In the genomic region with DNA sequence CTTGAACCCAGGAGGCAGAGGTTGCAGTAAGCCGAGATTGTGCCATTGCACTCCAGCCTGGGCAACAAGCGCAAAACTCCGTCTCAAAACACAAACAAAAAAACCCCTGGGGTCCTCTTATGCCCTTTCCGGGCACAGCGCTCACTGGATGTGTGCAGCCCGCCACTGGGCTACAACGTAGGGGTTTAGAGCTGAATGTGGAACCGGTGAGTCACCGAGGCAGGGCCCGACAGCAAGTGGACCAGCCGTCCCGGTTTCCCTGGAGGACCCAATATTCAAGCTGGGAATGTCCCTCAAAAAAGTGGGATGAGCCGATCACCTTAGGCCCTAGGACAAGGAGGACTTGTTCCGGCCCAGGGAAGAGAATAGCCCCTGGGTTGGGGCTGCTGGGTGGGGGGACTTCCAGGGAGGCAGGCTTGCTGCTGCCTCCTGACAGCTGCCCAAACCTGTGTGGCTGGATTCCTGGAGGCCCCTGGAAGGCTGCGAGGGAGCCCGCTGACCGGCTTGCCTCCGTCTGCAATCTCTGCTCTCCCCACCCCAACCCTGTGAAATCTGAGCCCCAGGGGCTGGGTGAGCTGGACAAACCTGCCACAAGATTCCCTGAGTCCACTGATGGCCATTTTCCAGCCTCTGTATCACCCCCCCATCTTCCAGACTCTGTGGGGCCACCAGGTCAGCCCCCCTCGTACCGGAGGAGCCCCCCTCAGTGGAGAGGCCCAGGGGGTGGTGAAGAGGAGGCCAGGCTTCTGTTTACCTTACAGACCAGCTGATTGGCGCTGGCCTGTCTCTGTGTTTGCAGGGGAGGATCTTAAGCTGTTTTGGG, we compare ENCODE assay signal across 15 cellular contexts. TPM values are rescaled to one million over a fixed set of nuclear protein-coding genes. Genes with fewer than 3 reads are reported as not detected.
DNase-seq lines count a peak whose midpoint lies in the region; TF ChIP-seq lines count a peak whose summit lies in the region.
"Had no signal": no experiment of that assay in that cellular context is flagged by ENCODE, and none has a peak within 500 bp of the region (broad histone marks: within the 10 kb centered on the region; RNA-seq: fewer than 3 reads in every experiment).

No MANE protein-coding gene starts in this region.

- TF ChIP-seq EP300 in Ishikawa (IDR thresholded peaks at IDR 0.05; ENCODE audit: borderline replicate concordance) = peak; percentile 89

- CTCF ChIA-PET in activated CD4-positive, alpha-beta T cell treated with anti-CD3 and anti-CD28 coated beads, Interleukin-2, amount 10 ng/mL, durations not matched to agents 7 days and 5 days (lab: Charles Lee) = interaction anchor here (0.8 to 1.9 kb wide), 4 partner anchors 10 to 18 kb away, joined by 3 to 8 read pairs (median 4); a partner anchor contains a TSS

- peak overlapping the region; percentile 11 for H3K27ac ChIP-seq in epithelial cell of prostate
- H3K27ac ChIP-seq: ascending aorta, heart right ventricle had no signal

- DNase-seq in DMS53 (lab: John Stamatoyannopoulos, UW) (peak; percentile 69), epithelial cell of prostate (ENCODE audit: low read depth, low spot score) (no peak), mucosa of gallbladder (ENCODE audit: low spot score) (peak; percentile 62), DMS153 treated with DMSO at 0.1 percent for 48 hours (lab: John Stamatoyannopoulos, UW; ENCODE audit: unreplicated experiment) (no peak), MV-4-11 (lab: John Stamatoyannopoulos, UW) (no peak)
- DNase-seq in activated naive CD4-positive, alpha-beta T cell treated with Interleukin-2 at 50 U/mL for 16 hours = no peak
- DNase-seq in activated CD4-positive, alpha-beta T cell treated with anti-CD3 and anti-CD28 coated beads, Interleukin-2, amount 10 ng/mL, durations not matched to agents 7 days and 5 days = no peak
- DNase-seq: activated T-cell treated with anti-CD3 and anti-CD28 coated beads, Interleukin-2, amount 50 U/mL, for 72 hours; heart right ventricle; naive thymus-derived CD8-positive, alpha-beta T cell; NCI-H446; SHP77 treated with DMSO at 0.1 percent for 48 hours; stimulated activated CD4-positive, alpha-beta T cell treated with anti-CD3 and anti-CD28 coated beads, Interleukin-12 subunit alpha, Interleukin-12 subunit beta, amount 100 ng/mL, for 4 hours had no signal

- no peaks in the 10 kb centered on the region for H3K36me3 Mint-ChIP-seq in activated CD4-positive, alpha-beta T cell treated with anti-CD3 and anti-CD28 coated beads, Interleukin-2, amount 10 ng/mL, durations not matched to agents 7 days and 5 days (ENCODE audit: low read depth)
- H3K36me3 Mint-ChIP-seq: naive thymus-derived CD8-positive, alpha-beta T cell had no signal

- no peak overlapping the region for H3K27ac Mint-ChIP-seq in activated CD4-positive, alpha-beta T cell treated with anti-CD3 and anti-CD28 coated beads, Interleukin-2, amount 10 ng/mL, durations not matched to agents 7 days and 5 days
- H3K27ac Mint-ChIP-seq: activated T-cell treated with anti-CD3 and anti-CD28 coated beads, Interleukin-2, amount 50 U/mL, for 72 hours; naive thymus-derived CD8-positive, alpha-beta T cell had no signal

- TF ChIP-seq RAD21 in Ishikawa (IDR thresholded peaks at IDR 0.05; ENCODE audit: low read depth) = no peak

- no peaks in the 10 kb centered on the region for H3K9me3 Mint-ChIP-seq in activated CD4-positive, alpha-beta T cell treated with anti-CD3 and anti-CD28 coated beads, Interleukin-2, amount 10 ng/mL, durations not matched to agents 7 days and 5 days
- H3K9me3 Mint-ChIP-seq: activated T-cell treated with anti-CD3 and anti-CD28 coated beads, Interleukin-2, amount 50 U/mL, for 72 hours; naive thymus-derived CD8-positive, alpha-beta T cell had no signal

- peaks cover 37% of the 10 kb centered on the region for H3K27me3 Mint-ChIP-seq in activated CD4-positive, alpha-beta T cell treated with anti-CD3 and anti-CD28 coated beads, Interleukin-2, amount 10 ng/mL, durations not matched to agents 7 days and 5 days

- peaks cover 27% of the 10 kb centered on the region for H3K4me1 Mint-ChIP-seq in activated CD4-positive, alpha-beta T cell treated with anti-CD3 and anti-CD28 coated beads, Interleukin-2, amount 10 ng/mL, durations not matched to agents 7 days and 5 days

- H3K4me3 Mint-ChIP-seq in activated CD4-positive, alpha-beta T cell treated with anti-CD3 and anti-CD28 coated beads, Interleukin-2, amount 10 ng/mL, durations not matched to agents 7 days and 5 days = no peak overlapping the region
- H3K4me3 Mint-ChIP-seq: activated T-cell treated with anti-CD3 and anti-CD28 coated beads, Interleukin-2, amount 50 U/mL, for 72 hours had no signal

- POLR2A ChIA-PET in activated CD4-positive, alpha-beta T cell treated with anti-CD3 and anti-CD28 coated beads, Interleukin-2, amount 10 ng/mL, durations not matched to agents 7 days and 5 days (lab: Charles Lee) = no interaction called here

TF ChIP-seq in Ishikawa, 13 proteins besides CTCF, POLR2A, EP300 and RAD21:
- TF ChIP-seq TCF12 (IDR thresholded peaks at IDR 0.05; ENCODE audit: low read depth) (peak; percentile 95), CEBPB (IDR thresholded peaks at IDR 0.05) (peak; percentile 35; the same call in 1 of the 2 replicates), YY1 (IDR thresholded peaks at IDR 0.05; ENCODE audit: low read depth) (peak; percentile 67), TAF1 (IDR thresholded peaks at IDR 0.05; ENCODE audit: low read depth) (0 out of 2 replicates have a peak, but pooled peaks have one; percentile 23), NFIC (IDR thresholded peaks at IDR 0.05) (peak; percentile 86), ZBTB7A (IDR thresholded peaks at IDR 0.05; ENCODE audit: low read depth) (peak; percentile 97), EGR1 (IDR thresholded peaks at IDR 0.05) (no peak; the same call in 1 of the 2 replicates), FOXM1 (IDR thresholded peaks at IDR 0.05; ENCODE audit: borderline replicate concordance, low read depth) (peak; percentile 69; the same call in 1 of the 2 replicates), CREB1 (IDR thresholded peaks at IDR 0.05; ENCODE audit: low read depth) (0 out of 2 replicates have a peak, but pooled peaks have one; percentile 17), TEAD4 (IDR thresholded peaks at IDR 0.05) (peak; percentile 96)
- TF ChIP-seq, protein P1, sequence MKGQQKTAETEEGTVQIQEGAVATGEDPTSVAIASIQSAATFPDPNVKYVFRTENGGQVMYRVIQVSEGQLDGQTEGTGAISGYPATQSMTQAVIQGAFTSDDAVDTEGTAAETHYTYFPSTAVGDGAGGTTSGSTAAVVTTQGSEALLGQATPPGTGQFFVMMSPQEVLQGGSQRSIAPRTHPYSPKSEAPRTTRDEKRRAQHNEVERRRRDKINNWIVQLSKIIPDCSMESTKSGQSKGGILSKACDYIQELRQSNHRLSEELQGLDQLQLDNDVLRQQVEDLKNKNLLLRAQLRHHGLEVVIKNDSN (IDR thresholded peaks at IDR 0.05) = peak; percentile 27; the same call in 1 of the 2 replicates
- TF ChIP-seq, protein P2, sequence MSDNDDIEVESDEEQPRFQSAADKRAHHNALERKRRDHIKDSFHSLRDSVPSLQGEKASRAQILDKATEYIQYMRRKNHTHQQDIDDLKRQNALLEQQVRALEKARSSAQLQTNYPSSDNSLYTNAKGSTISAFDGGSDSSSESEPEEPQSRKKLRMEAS (IDR thresholded peaks at IDR 0.05) = peak; percentile 73
- TF ChIP-seq, protein P3, sequence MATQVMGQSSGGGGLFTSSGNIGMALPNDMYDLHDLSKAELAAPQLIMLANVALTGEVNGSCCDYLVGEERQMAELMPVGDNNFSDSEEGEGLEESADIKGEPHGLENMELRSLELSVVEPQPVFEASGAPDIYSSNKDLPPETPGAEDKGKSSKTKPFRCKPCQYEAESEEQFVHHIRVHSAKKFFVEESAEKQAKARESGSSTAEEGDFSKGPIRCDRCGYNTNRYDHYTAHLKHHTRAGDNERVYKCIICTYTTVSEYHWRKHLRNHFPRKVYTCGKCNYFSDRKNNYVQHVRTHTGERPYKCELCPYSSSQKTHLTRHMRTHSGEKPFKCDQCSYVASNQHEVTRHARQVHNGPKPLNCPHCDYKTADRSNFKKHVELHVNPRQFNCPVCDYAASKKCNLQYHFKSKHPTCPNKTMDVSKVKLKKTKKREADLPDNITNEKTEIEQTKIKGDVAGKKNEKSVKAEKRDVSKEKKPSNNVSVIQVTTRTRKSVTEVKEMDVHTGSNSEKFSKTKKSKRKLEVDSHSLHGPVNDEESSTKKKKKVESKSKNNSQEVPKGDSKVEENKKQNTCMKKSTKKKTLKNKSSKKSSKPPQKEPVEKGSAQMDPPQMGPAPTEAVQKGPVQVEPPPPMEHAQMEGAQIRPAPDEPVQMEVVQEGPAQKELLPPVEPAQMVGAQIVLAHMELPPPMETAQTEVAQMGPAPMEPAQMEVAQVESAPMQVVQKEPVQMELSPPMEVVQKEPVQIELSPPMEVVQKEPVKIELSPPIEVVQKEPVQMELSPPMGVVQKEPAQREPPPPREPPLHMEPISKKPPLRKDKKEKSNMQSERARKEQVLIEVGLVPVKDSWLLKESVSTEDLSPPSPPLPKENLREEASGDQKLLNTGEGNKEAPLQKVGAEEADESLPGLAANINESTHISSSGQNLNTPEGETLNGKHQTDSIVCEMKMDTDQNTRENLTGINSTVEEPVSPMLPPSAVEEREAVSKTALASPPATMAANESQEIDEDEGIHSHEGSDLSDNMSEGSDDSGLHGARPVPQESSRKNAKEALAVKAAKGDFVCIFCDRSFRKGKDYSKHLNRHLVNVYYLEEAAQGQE (IDR thresholded peaks at IDR 0.05; ENCODE audit: low read depth) = no peak

RNA-seq across cellular contexts. Expression of a gene that starts 2.9 kb away (rescaled TPM):
- 3.3 TPM for total RNA-seq in mucosa of gallbladder
- not detected for total RNA-seq in activated CD4-positive, alpha-beta T cell treated with anti-CD3 and anti-CD28 coated beads, Interleukin-2, amount 10 ng/mL, durations not matched to agents 7 days and 5 days
- total RNA-seq: ascending aorta; naive thymus-derived CD8-positive, alpha-beta T cell had no signal

RNA-seq across cellular contexts. Expression of a gene that starts 8.2 kb away (rescaled TPM):
- 1.1 TPM for total RNA-seq in mucosa of gallbladder
- total RNA-seq in activated CD4-positive, alpha-beta T cell treated with anti-CD3 and anti-CD28 coated beads, Interleukin-2, amount 10 ng/mL, durations not matched to agents 7 days and 5 days = not detected
- total RNA-seq: activated T-cell treated with anti-CD3 and anti-CD28 coated beads, Interleukin-2, amount 50 U/mL, for 72 hours; ascending aorta; naive thymus-derived CD8-positive, alpha-beta T cell had no signal

RNA-seq across cellular contexts. Expression of a gene that starts 10.4 kb away (rescaled TPM):
- 98.1 TPM for total RNA-seq in mucosa of gallbladder
- 1 to 10 TPM; 1.8 to 2.1 TPM for total RNA-seq in activated CD4-positive, alpha-beta T cell treated with anti-CD3 and anti-CD28 coated beads, Interleukin-2, amount 10 ng/mL, durations not matched to agents 7 days and 5 days

RNA-seq across cellular contexts. Expression of a gene that starts 14.0 kb away (rescaled TPM):
- 54.6 TPM for total RNA-seq in mucosa of gallbladder
- 10 to 100 TPM; 38.3 to 44.1 TPM for total RNA-seq in activated CD4-positive, alpha-beta T cell treated with anti-CD3 and anti-CD28 coated beads, Interleukin-2, amount 10 ng/mL, durations not matched to agents 7 days and 5 days

RNA-seq across cellular contexts. Expression of a gene that starts 14.1 kb away (rescaled TPM):
- 20.8 TPM for total RNA-seq in mucosa of gallbladder
- 10 to 100 TPM; 49.5 to 58.4 TPM for total RNA-seq in activated CD4-positive, alpha-beta T cell treated with anti-CD3 and anti-CD28 coated beads, Interleukin-2, amount 10 ng/mL, durations not matched to agents 7 days and 5 days

Comparison
In these comparisons a context has a peak if more than half of its experiments do, and no peak if none do; other contexts are left out.
1. DNase-seq: peak in DMS53 (single experiment) and mucosa of gallbladder (single experiment); none in epithelial cell of prostate (single experiment), DMS153 treated with DMSO at 0.1 percent for 48 hours (single experiment), MV-4-11 (single experiment), activated naive CD4-positive, alpha-beta T cell treated with Interleukin-2 at 50 U/mL for 16 hours (single experiment) and activated CD4-positive, alpha-beta T cell treated with anti-CD3 and anti-CD28 coated beads, Interleukin-2, amount 10 ng/mL, durations not matched to agents 7 days and 5 days (single experiment).
2. RNA of a gene that starts 10.4 kb away (total RNA-seq): 98.1 TPM in mucosa of gallbladder (single experiment); 1.8 to 2.1 TPM in activated CD4-positive, alpha-beta T cell treated with anti-CD3 and anti-CD28 coated beads, Interleukin-2, amount 10 ng/mL, durations not matched to agents 7 days and 5 days; every median in the first group is over 10 times any median in the second.